ENCODE assay signal across 8 cellular contexts in the genomic region with DNA sequence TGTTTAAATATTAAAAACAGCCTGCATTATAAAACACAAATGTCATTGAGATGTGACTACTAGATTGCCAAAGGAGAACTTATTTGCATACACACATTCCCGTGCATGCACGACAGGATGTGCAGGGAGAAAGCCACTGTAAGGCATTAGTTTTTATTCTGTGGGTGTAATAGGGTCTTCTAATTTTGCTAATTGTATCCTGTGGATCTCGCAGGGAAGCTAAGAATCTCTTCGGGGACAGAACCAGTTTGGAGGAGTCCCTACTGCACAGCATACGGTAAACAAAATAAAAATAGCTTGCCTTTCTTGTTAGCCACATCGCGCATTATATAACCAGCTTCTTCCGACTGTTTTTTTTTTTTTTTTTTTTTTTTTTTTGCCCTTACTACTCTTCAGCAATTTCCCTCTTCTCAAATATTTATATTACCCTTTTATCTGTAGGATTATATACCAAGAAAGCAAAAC. TPM values are rescaled to one million over a fixed set of nuclear protein-coding genes. Genes with fewer than 3 reads are reported as not detected.
DNase-seq lines count a peak whose midpoint lies in the region; TF ChIP-seq lines count a peak whose summit lies in the region.

No MANE protein-coding gene starts in this region.

- H4K8ac ChIP-seq in mesendoderm (ENCODE audit: low read depth, low read length), result no peak overlapping the region

- no peaks in the 10 kb centered on the region for H3K27me3 ChIP-seq in mesendoderm (ENCODE audit: insufficient read depth, low read length, poor library complexity)
- no peaks in the 10 kb centered on the region for H3K27me3 ChIP-seq in uterus

- peak overlapping the region; percentile 71 for H3K9ac ChIP-seq in mesendoderm (ENCODE audit: low read length)

- intact Hi-C loops in uterus (cut with DNase I; ENCODE audit: low total_unique reads), result loop anchor here (5.0 kb wide), 1 partner anchor 47 kb away; no protein-coding TSS in a partner anchor

- H3K4me3 ChIP-seq in mesendoderm (ENCODE audit: low read length) (no peak overlapping the region), uterus (peak overlapping the region; percentile 86 to 97)

- H3K79me1 ChIP-seq in mesendoderm (ENCODE audit: low read length), result no peaks in the 10 kb centered on the region

- peak overlapping the region; percentile 86 for H3K56ac ChIP-seq in mesendoderm (ENCODE audit: low read length)

- WGBS in mesendoderm (ENCODE audit: extremely low coverage, insufficient coverage, low lambda C conversion rate), result no CpG with 5 or more reads among the region's 8 CpGs

- peak overlapping the region; percentile 29 for H3K4me2 ChIP-seq in mesendoderm (ENCODE audit: low read length)

- no peak overlapping the region for H2BK15ac ChIP-seq in mesendoderm (replicated peaks; ENCODE audit: low read depth)

- no peak overlapping the region for H2BK5ac ChIP-seq in mesendoderm (ENCODE audit: low read length)

- H3K9me3 ChIP-seq in uterus, result no peaks in the 10 kb centered on the region

- H3K27ac ChIP-seq in mesendoderm (ENCODE audit: low read depth, low read length) (no peak overlapping the region), uterus (peak overlapping the region; percentile 98 to 100)

- DNase-seq in EH (ENCODE audit: low read depth), result peak; percentile 65
- DNase-seq in NCI-H1048 (lab: John Stamatoyannopoulos, UW), result peak; percentile 44
- DNase-seq in cerebellum (ENCODE audit: low spot score), result peak; percentile 53
- peak; percentile 22 for DNase-seq in mesendoderm
- DNase-seq in uterus, result no peak
- DNase-seq in HuH-7 (ENCODE audit: low spot score), result no peak
- DNase-seq in 8988T, result no peak
- no peak for DNase-seq in effector CD8-positive, alpha-beta T cell (lab: John Stamatoyannopoulos, UW)

- H3K4me1 ChIP-seq in mesendoderm (ENCODE audit: control insufficient read depth, low read depth, low read length) (peaks cover 3% of the 10 kb centered on the region), uterus (no peaks in the 10 kb centered on the region)

- no peak overlapping the region for H4K5ac ChIP-seq in mesendoderm (ENCODE audit: low read length)

- no peak overlapping the region for H3K23ac ChIP-seq in mesendoderm (ENCODE audit: low read length)

- H3K18ac ChIP-seq in mesendoderm (ENCODE audit: low read length), result no peak overlapping the region

- no peak overlapping the region for H2BK120ac ChIP-seq in mesendoderm (ENCODE audit: low read depth, low read length)

- no peak for TF ChIP-seq POLR2A in uterus (IDR thresholded peaks at IDR 0.05)

- TF ChIP-seq CTCF in uterus (IDR thresholded peaks at IDR 0.05), result no peak

- no peak overlapping the region for H2AK5ac ChIP-seq in mesendoderm (ENCODE audit: low read length)

- no peak overlapping the region for H3K4ac ChIP-seq in mesendoderm (ENCODE audit: low read depth, low read length)

- H3K36me3 ChIP-seq in mesendoderm (ENCODE audit: control insufficient read depth, insufficient read depth, low read length) (no peaks in the 10 kb centered on the region), uterus (no peaks in the 10 kb centered on the region)

- no peaks in the 10 kb centered on the region for H3K79me2 ChIP-seq in mesendoderm (ENCODE audit: control insufficient read depth, insufficient read depth, low read length)

RNA-seq across cellular contexts. Expression of a gene that starts 2.0 kb away (rescaled TPM):
- total RNA-seq in cerebellum (38.8 TPM), uterus (100 to 1,000 TPM in 1 of 4 donors, 10 to 100 TPM in 3; 21.0 to 102 (median 51.1) TPM)
- polyA plus RNA-seq in mesendoderm (2013, experiment 1 of 2), result 3.7 TPM
- polyA plus RNA-seq in mesendoderm (2013, experiment 2 of 2), result 3.7 TPM

Comparison
In these comparisons a context has a peak if more than half of its experiments do, and no peak if none do; other contexts are left out.
1. DNase-seq: peak in EH (single experiment), NCI-H1048 (single experiment), cerebellum (single experiment) and mesendoderm (single experiment); none in uterus (0 of 2), HuH-7 (single experiment), 8988T (single experiment) and effector CD8-positive, alpha-beta T cell (single experiment).